In the genomic region with DNA sequence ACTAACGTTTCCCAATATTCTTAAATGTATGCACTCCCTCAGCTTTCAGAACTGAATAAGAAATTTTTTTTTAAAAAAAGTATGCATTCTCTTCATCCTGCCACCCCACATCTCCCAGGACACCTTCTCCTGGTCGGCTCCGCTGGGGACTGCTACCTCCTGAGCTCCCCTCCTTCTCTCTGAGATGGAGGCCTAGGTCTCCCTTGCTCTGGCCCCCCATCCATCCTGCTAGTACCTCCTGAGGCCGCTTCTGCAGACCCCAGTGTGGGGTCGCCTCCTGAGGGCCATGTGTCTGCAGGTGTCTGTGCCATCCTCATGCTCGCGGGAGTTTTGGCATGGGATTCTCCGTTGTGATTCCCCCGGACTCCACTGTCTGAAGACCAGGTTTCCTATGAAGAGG, we compare ENCODE assay signal across 1 cellular context.
TF ChIP-seq lines count a peak whose summit lies in the region.

No MANE protein-coding gene starts in this region.

TF ChIP-seq in HepG2, 621 proteins besides CTCF, POLR2A, EP300 and RAD21:
- TF ChIP-seq FOXO1 (CRISPR knock-in tag; IDR thresholded peaks at IDR 0.05) (no peak), ZBTB42 (CRISPR knock-in tag; IDR thresholded peaks at IDR 0.05) (no peak), RORA (CRISPR knock-in tag; IDR thresholded peaks at IDR 0.05) (no peak), TEAD3 (CRISPR knock-in tag; optimal IDR thresholded peaks at IDR 0.05; ENCODE audit: borderline replicate concordance) (no peak), ZNF446 (CRISPR knock-in tag; IDR thresholded peaks at IDR 0.05) (no peak), ZNF256 (CRISPR knock-in tag; conservative IDR thresholded peaks at IDR 0.05) (no peak), PHF20 (CRISPR knock-in tag; IDR thresholded peaks at IDR 0.05) (no peak), SRY (CRISPR knock-in tag; IDR thresholded peaks at IDR 0.05) (no peak), ZFP62 (CRISPR knock-in tag; IDR thresholded peaks at IDR 0.05) (no peak), ZNF557 (CRISPR knock-in tag; IDR thresholded peaks at IDR 0.05) (no peak), KMT2A (CRISPR knock-in tag; IDR thresholded peaks at IDR 0.05) (no peak)
- TF ChIP-seq, protein P1, sequence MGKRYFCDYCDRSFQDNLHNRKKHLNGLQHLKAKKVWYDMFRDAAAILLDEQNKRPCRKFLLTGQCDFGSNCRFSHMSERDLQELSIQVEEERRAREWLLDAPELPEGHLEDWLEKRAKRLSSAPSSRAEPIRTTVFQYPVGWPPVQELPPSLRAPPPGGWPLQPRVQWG (CRISPR knock-in tag; IDR thresholded peaks at IDR 0.05; ENCODE audit: borderline replicate concordance, low read depth): no peak
- TF ChIP-seq, protein P2, sequence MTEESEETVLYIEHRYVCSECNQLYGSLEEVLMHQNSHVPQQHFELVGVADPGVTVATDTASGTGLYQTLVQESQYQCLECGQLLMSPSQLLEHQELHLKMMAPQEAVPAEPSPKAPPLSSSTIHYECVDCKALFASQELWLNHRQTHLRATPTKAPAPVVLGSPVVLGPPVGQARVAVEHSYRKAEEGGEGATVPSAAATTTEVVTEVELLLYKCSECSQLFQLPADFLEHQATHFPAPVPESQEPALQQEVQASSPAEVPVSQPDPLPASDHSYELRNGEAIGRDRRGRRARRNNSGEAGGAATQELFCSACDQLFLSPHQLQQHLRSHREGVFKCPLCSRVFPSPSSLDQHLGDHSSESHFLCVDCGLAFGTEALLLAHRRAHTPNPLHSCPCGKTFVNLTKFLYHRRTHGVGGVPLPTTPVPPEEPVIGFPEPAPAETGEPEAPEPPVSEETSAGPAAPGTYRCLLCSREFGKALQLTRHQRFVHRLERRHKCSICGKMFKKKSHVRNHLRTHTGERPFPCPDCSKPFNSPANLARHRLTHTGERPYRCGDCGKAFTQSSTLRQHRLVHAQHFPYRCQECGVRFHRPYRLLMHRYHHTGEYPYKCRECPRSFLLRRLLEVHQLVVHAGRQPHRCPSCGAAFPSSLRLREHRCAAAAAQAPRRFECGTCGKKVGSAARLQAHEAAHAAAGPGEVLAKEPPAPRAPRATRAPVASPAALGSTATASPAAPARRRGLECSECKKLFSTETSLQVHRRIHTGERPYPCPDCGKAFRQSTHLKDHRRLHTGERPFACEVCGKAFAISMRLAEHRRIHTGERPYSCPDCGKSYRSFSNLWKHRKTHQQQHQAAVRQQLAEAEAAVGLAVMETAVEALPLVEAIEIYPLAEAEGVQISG (CRISPR knock-in tag; IDR thresholded peaks at IDR 0.05): no peak
- TF ChIP-seq, protein P3, sequence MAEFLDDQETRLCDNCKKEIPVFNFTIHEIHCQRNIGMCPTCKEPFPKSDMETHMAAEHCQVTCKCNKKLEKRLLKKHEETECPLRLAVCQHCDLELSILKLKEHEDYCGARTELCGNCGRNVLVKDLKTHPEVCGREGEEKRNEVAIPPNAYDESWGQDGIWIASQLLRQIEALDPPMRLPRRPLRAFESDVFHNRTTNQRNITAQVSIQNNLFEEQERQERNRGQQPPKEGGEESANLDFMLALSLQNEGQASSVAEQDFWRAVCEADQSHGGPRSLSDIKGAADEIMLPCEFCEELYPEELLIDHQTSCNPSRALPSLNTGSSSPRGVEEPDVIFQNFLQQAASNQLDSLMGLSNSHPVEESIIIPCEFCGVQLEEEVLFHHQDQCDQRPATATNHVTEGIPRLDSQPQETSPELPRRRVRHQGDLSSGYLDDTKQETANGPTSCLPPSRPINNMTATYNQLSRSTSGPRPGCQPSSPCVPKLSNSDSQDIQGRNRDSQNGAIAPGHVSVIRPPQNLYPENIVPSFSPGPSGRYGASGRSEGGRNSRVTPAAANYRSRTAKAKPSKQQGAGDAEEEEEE (CRISPR knock-in tag; IDR thresholded peaks at IDR 0.05; ENCODE audit: borderline replicate concordance): no peak
- TF ChIP-seq, protein P4, sequence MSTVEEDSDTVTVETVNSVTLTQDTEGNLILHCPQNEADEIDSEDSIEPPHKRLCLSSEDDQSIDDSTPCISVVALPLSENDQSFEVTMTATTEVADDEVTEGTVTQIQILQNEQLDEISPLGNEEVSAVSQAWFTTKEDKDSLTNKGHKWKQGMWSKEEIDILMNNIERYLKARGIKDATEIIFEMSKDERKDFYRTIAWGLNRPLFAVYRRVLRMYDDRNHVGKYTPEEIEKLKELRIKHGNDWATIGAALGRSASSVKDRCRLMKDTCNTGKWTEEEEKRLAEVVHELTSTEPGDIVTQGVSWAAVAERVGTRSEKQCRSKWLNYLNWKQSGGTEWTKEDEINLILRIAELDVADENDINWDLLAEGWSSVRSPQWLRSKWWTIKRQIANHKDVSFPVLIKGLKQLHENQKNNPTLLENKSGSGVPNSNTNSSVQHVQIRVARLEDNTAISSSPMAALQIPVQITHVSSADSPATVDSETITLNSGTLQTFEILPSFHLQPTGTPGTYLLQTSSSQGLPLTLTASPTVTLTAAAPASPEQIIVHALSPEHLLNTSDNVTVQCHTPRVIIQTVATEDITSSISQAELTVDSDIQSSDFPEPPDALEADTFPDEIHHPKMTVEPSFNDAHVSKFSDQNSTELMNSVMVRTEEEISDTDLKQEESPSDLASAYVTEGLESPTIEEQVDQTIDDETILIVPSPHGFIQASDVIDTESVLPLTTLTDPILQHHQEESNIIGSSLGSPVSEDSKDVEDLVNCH (CRISPR knock-in tag; IDR thresholded peaks at IDR 0.05): no peak
